Comparison of ENCODE assay signal across 23 cellular contexts in the genomic region with DNA sequence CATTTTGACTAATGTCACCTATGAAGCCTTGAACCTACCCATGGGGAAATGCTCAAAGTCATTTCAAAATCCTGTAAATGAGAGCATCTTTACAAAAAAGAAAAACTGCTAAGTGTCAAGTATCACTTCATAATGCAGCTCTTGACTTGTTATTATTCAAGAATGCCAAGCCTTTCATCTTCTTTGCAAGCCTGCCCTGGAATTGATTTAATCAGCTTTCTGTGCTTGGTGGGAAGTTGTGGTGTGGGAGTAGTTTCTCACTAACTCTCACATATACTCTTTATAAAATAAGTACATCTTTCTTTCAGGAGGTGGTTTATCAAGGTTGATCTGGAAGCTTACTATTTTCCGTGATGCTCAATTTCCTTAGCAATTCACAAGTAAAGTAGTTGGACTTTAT. TPM values are rescaled to one million over a fixed set of nuclear protein-coding genes. Genes with fewer than 3 reads are reported as not detected.
DNase-seq lines count a peak whose midpoint lies in the region; ATAC-seq and TF ChIP-seq lines count a peak whose summit lies in the region.
"Had no signal": no experiment of that assay in that cellular context is flagged by ENCODE, and none has a peak within 500 bp of the region (broad histone marks: within the 10 kb centered on the region; RNA-seq: fewer than 3 reads in every experiment).

No MANE protein-coding gene starts in this region.

- WGBS in endodermal cell (ENCODE audit: insufficient coverage in 1 of 2, insufficient read length in 1 of 2), 2 experiments, result 96 to 100% methylated on average over 1 of the region's 1 CpG
- WGBS in mesendoderm (ENCODE audit: extremely low coverage, insufficient coverage, low lambda C conversion rate), result no CpG with 5 or more reads among the region's 1 CpG

- H3K4me3 ChIP-seq in endodermal cell (ENCODE audit: low read length) (no peak overlapping the region), mesendoderm (ENCODE audit: low read length) (no peak overlapping the region)
- H3K4me3 ChIP-seq: BLaER1 had no signal

- H3K4ac ChIP-seq in mesendoderm (ENCODE audit: low read depth, low read length), result no peak overlapping the region

- no peak overlapping the region for H3K27ac Mint-ChIP-seq in endodermal cell
- H3K27ac Mint-ChIP-seq: CD14-positive monocyte; CD4-positive, alpha-beta memory T cell; CD4-positive, CD25-positive, alpha-beta regulatory T cell; CD8-positive, alpha-beta memory T cell had no signal

- H3K9ac ChIP-seq in endodermal cell (ENCODE audit: extremely low read depth, low read length, poor library complexity, severe bottlenecking) (no peak overlapping the region), mesendoderm (ENCODE audit: low read length) (no peak overlapping the region)
- H3K9ac ChIP-seq: BLaER1 had no signal

- TF ChIP-seq POLR2A in GM18505 (IDR thresholded peaks at IDR 0.05; ENCODE audit: borderline replicate concordance, extremely low read depth, insufficient read depth, insufficient read length), result no peak

- H3K36me3 ChIP-seq in endodermal cell (ENCODE audit: control insufficient read depth, insufficient read depth, low read length), result no peaks in the 10 kb centered on the region
- H3K36me3 ChIP-seq in mesendoderm (ENCODE audit: control insufficient read depth, insufficient read depth, low read length), result no peaks in the 10 kb centered on the region
- H3K36me3 ChIP-seq: BE2C, BLaER1 had no signal

- no peaks in the 10 kb centered on the region for H3K36me3 Mint-ChIP-seq in endodermal cell (ENCODE audit: low read depth)
- H3K36me3 Mint-ChIP-seq: CD14-positive monocyte; CD4-positive, alpha-beta memory T cell; CD4-positive, CD25-positive, alpha-beta regulatory T cell; CD8-positive, alpha-beta memory T cell had no signal

- H4K5ac ChIP-seq in mesendoderm (ENCODE audit: low read length), result no peak overlapping the region

- H3K79me2 ChIP-seq in mesendoderm (ENCODE audit: control insufficient read depth, insufficient read depth, low read length), result no peaks in the 10 kb centered on the region

- H3K4me1 Mint-ChIP-seq in endodermal cell, result peaks cover 18% of the 10 kb centered on the region
- H3K4me1 Mint-ChIP-seq: CD14-positive monocyte; CD4-positive, alpha-beta memory T cell; CD4-positive, CD25-positive, alpha-beta regulatory T cell; CD8-positive, alpha-beta memory T cell had no signal

- no peak overlapping the region for H2BK15ac ChIP-seq in mesendoderm (replicated peaks; ENCODE audit: low read depth)

- no peaks in the 10 kb centered on the region for H3K27me3 ChIP-seq in endodermal cell (ENCODE audit: control insufficient read depth, insufficient read depth, low read length, poor library complexity, severe bottlenecking)
- no peaks in the 10 kb centered on the region for H3K27me3 ChIP-seq in mesendoderm (ENCODE audit: insufficient read depth, low read length, poor library complexity)
- H3K27me3 ChIP-seq: BLaER1 had no signal

- H3K4me1 ChIP-seq in endodermal cell (ENCODE audit: control insufficient read depth, insufficient read depth, low read length) (peaks cover 7% of the 10 kb centered on the region), mesendoderm (ENCODE audit: control insufficient read depth, low read depth, low read length) (no peaks in the 10 kb centered on the region)
- H3K4me1 ChIP-seq: BE2C, BLaER1 had no signal

- no peak overlapping the region for H3K23ac ChIP-seq in mesendoderm (ENCODE audit: low read length)

- H3K79me1 ChIP-seq in mesendoderm (ENCODE audit: low read length), result no peaks in the 10 kb centered on the region

- no peak overlapping the region for H2BK5ac ChIP-seq in mesendoderm (ENCODE audit: low read length)

- no peak overlapping the region for H2BK120ac ChIP-seq in mesendoderm (ENCODE audit: low read depth, low read length)

- no peak for TF ChIP-seq CTCF in endodermal cell (conservative IDR thresholded peaks at IDR 0.05)

- no peak overlapping the region for H3K18ac ChIP-seq in mesendoderm (ENCODE audit: low read length)

- H3K56ac ChIP-seq in mesendoderm (ENCODE audit: low read length), result no peak overlapping the region

- H3K4me2 ChIP-seq in mesendoderm (ENCODE audit: low read length), result no peak overlapping the region
- H3K4me2 ChIP-seq: BLaER1 had no signal

- no peaks in the 10 kb centered on the region for H3K9me3 ChIP-seq in endodermal cell (ENCODE audit: control insufficient read depth, low read length)
- H3K9me3 ChIP-seq: BE2C, BLaER1 had no signal

- H2AK5ac ChIP-seq in mesendoderm (ENCODE audit: low read length), result no peak overlapping the region

- H3K27ac ChIP-seq in endodermal cell (ENCODE audit: low read depth, low read length) (peak overlapping the region; percentile 13), mesendoderm (ENCODE audit: low read depth, low read length) (no peak overlapping the region)
- H3K27ac ChIP-seq: BLaER1 had no signal

- H4K8ac ChIP-seq in mesendoderm (ENCODE audit: low read depth, low read length), result no peak overlapping the region

- H3K27me3 Mint-ChIP-seq in endodermal cell (ENCODE audit: insufficient read depth), result no peaks in the 10 kb centered on the region
- H3K27me3 Mint-ChIP-seq: CD4-positive, CD25-positive, alpha-beta regulatory T cell had no signal

- no peaks in the 10 kb centered on the region for H3K9me3 Mint-ChIP-seq in endodermal cell
- H3K9me3 Mint-ChIP-seq: CD8-positive, alpha-beta memory T cell had no signal

- ATAC-seq in GM18505 (IDR thresholded peaks at IDR 0.05; ENCODE audit: unreplicated experiment), result no peak

- H3K4me3 Mint-ChIP-seq in endodermal cell, result no peak overlapping the region
- H3K4me3 Mint-ChIP-seq: CD14-positive monocyte; CD4-positive, alpha-beta memory T cell; CD4-positive, CD25-positive, alpha-beta regulatory T cell; CD8-positive, alpha-beta memory T cell had no signal

- DNase-seq in endodermal cell, result no peak
- peak; percentile 29 for DNase-seq in mesendoderm
- peak; percentile 64 for DNase-seq in putamen (ENCODE audit: low spot score)
- DNase-seq in EL, result no peak
- DNase-seq: 8988T; ACHN; BE2C; C1 segment of cervical spinal cord; CD4-positive, alpha-beta memory T cell; CD4-positive, CD25-positive, alpha-beta regulatory T cell; CD8-positive, alpha-beta memory T cell; COR-L47; DMS 273 treated with DMSO at 0.1 percent for 48 hours; DMS153; DMS53; DMS79; DND-41; GF-D8 had no signal

RNA-seq across cellular contexts. Expression of a gene that starts 43.6 kb away (rescaled TPM):
- total RNA-seq in endodermal cell, result 1 to 10 TPM in 1 of 2 donors, under 1 TPM in 1; 0.71 to 1.4 TPM
- polyA plus RNA-seq in endodermal cell (2013, experiment 1 of 2), result 1.6 TPM
- polyA plus RNA-seq in endodermal cell (2013, experiment 2 of 2), result 1.6 TPM
- polyA plus RNA-seq in mesendoderm (2013, experiment 1 of 2), result 0.37 TPM
- 0.38 TPM for polyA plus RNA-seq in mesendoderm (2013, experiment 2 of 2)
- total RNA-seq: A673; CD4-positive, alpha-beta memory T cell; CD8-positive, alpha-beta memory T cell had no signal
- polyA plus RNA-seq: AG04450, CD14-positive monocyte had no signal

Comparison
In these comparisons a context has a peak if more than half of its experiments do, and no peak if none do; other contexts are left out.
1. DNase-seq: peak in mesendoderm (single experiment) and putamen (single experiment); none in endodermal cell (single experiment) and EL (single experiment).